ENCODE assay signal across 2 cellular contexts in the genomic region with DNA sequence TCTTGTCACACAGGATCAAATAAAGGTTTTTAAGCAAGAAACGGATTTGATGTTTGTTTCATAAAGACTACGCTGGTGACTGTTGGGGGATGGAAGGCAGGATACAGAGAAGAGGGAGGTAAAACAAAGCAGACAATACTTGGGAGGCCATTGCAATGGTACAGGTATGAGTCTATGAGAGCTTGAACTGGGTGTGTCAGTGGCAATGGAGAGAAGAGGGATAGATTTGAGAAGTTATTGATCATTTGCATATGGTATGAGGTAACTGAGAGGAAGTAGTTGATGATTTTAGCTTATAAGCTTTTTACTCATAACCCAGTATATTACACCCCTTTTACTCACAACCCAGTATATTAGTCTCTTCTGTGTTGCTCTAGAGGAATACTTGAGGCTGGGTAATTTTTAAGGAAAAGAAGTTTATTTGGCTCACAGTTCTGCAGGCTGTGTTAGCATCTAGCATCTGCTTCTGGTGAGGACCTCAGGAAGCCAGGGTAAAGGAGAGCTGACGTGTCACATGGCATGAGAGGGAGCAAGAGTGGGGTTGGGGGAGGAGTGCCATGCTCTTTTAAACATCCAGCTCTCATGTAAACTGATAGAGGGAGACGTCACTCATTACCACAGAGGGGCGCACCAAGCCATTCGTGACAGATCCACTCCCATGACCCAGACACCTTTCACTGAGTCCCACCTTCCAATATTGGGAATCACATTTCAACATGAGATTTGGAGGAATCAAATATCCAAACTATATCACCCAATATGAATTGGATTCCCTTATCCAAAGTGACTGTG.
TF ChIP-seq lines count a peak whose summit lies in the region.

No MANE protein-coding gene starts in this region.

TF ChIP-seq in H1, 55 proteins besides CTCF, POLR2A, EP300 and RAD21:
- TF ChIP-seq BCL11A (IDR thresholded peaks at IDR 0.05; ENCODE audit: low read depth in 2 of 2, low read length in 2 of 2) (no peak), SIN3A (conservative IDR thresholded peaks at IDR 0.05 in 1 of 2, IDR thresholded peaks at IDR 0.05 in 1 of 2; ENCODE audit: low read depth in 1 of 2, low read length in 2 of 2) (no peak), JUN (IDR thresholded peaks at IDR 0.05; ENCODE audit: low read depth, low read length) (no peak), KDM1A (IDR thresholded peaks at IDR 0.05; ENCODE audit: borderline replicate concordance, low read length) (no peak), SP2 (IDR thresholded peaks at IDR 0.05; ENCODE audit: low read length) (no peak), RNF2 (IDR thresholded peaks at IDR 0.05; ENCODE audit: borderline replicate concordance, low read depth, low read length, missing control alignments, poor library complexity, severe bottlenecking) (no peak), HDAC2 (IDR thresholded peaks at IDR 0.05; ENCODE audit: borderline replicate concordance in 1 of 2, low read depth in 2 of 2, low read length in 2 of 2) (no peak)
- TF ChIP-seq, protein P1, sequence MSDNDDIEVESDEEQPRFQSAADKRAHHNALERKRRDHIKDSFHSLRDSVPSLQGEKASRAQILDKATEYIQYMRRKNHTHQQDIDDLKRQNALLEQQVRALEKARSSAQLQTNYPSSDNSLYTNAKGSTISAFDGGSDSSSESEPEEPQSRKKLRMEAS (IDR thresholded peaks at IDR 0.05): 0 out of 2 replicates have a peak, but pooled peaks have one; percentile 17

TF ChIP-seq in GM12891, 5 proteins besides CTCF, POLR2A, EP300 and RAD21:
- TF ChIP-seq SPI1 (IDR thresholded peaks at IDR 0.05; ENCODE audit: low read depth, low read length): no peak
TF ChIP-seq in GM12891: peak in this region for 0.
